ENCODE assay signal across 8 cellular contexts in genomic region chr7:1158203-1159126, GRCh38. TPM values are rescaled to one million over a fixed set of nuclear protein-coding genes. Genes with fewer than 3 reads are reported as not detected.
DNase-seq lines count a peak whose midpoint lies in the region; ATAC-seq and TF ChIP-seq lines count a peak whose summit lies in the region.

No MANE protein-coding gene starts in this region.

- CTCF ChIA-PET in SK-N-SH (lab: Yijun Ruan, JAX): interaction anchor here (0.6 to 6.6 kb wide), 7 partner anchors 15 to 165 kb away, joined by 3 to 54 read pairs (median 5); no protein-coding TSS in a partner anchor

- no peak for TF ChIP-seq CTCF in SK-N-SH (IDR thresholded peaks at IDR 0.05)

- ATAC-seq in SK-N-SH treated with all-trans-retinoic acid at 6 μM for 48 hours (no peak), esophagus mucosa (no peak), GM19455 (IDR thresholded peaks at IDR 0.05; ENCODE audit: unreplicated experiment) (no peak)
- no peak for ATAC-seq in activated T-helper 17 cell treated with anti-CD3 and anti-CD28 coated beads, Interleukin-2, amount 50 U/mL, for 72 hours (replicated peaks)

- no peaks in the 10 kb centered on the region; the same call in 1 of the 2 replicates for H4K20me1 ChIP-seq in SK-N-SH (ENCODE audit: insufficient read depth)

- H3K36me3 ChIP-seq in SK-N-SH (replicated peaks in 1 of 2; ENCODE audit: control insufficient read depth in 1 of 2, insufficient read depth in 2 of 2, low read length in 1 of 2): peaks cover 39 to 43% of the 10 kb centered on the region in 2 experiments

- H3K27ac ChIP-seq in SK-N-SH (ENCODE audit: low read depth in 2 of 2, low read length in 1 of 2) (no peak overlapping the region), substantia nigra (ENCODE audit: low read depth, low read length, poor library complexity, severe bottlenecking) (peak overlapping the region; percentile 7)

- peak overlapping the region; percentile 93 for H3K27ac Mint-ChIP-seq in activated T-helper 17 cell treated with anti-CD3 and anti-CD28 coated beads, Interleukin-2, amount 50 U/mL, for 72 hours
- H3K27ac Mint-ChIP-seq in immature natural killer cell: peak overlapping the region; percentile 46 to 93 (median 88)

- DNase-seq in SK-N-SH: no peak
- no peak for DNase-seq in immature natural killer cell
- DNase-seq in substantia nigra (lab: John Stamatoyannopoulos, UW): no peak
- no peak for DNase-seq in cerebellum (ENCODE audit: low spot score)

- TF ChIP-seq EP300 in SK-N-SH (IDR thresholded peaks at IDR 0.05; ENCODE audit: borderline replicate concordance in 1 of 2, low read depth in 1 of 2, low read length in 1 of 2): no peak

- WGBS in SK-N-SH (ENCODE audit: low lambda C conversion rate): 46% methylated on average over 25 of the region's 25 CpGs

- no peaks in the 10 kb centered on the region for H3K9me2 ChIP-seq in SK-N-SH

- H3K27me3 Mint-ChIP-seq in activated T-helper 17 cell treated with anti-CD3 and anti-CD28 coated beads, Interleukin-2, amount 50 U/mL, for 72 hours: no peaks in the 10 kb centered on the region
- peaks cover 2 to 12% (median 2%) of the 10 kb centered on the region in 3 donors for H3K27me3 Mint-ChIP-seq in immature natural killer cell (ENCODE audit: low read depth in 3 of 3)

- H3K79me2 ChIP-seq in SK-N-SH (ENCODE audit: insufficient read depth): peaks cover 70% of the 10 kb centered on the region

- no peaks in the 10 kb centered on the region for H3K27me3 ChIP-seq in SK-N-SH (ENCODE audit: insufficient read depth)

- H3K36me3 Mint-ChIP-seq in activated T-helper 17 cell treated with anti-CD3 and anti-CD28 coated beads, Interleukin-2, amount 50 U/mL, for 72 hours (ENCODE audit: low read depth): peaks cover 60% of the 10 kb centered on the region
- peaks cover 10 to 24% (median 13%) of the 10 kb centered on the region in 3 donors for H3K36me3 Mint-ChIP-seq in immature natural killer cell

- POLR2A ChIA-PET in SK-N-SH (lab: Yijun Ruan, JAX): no interaction called here

- H3K4me3 ChIP-seq in SK-N-SH (ENCODE audit: low read depth in 2 of 2, low read length in 1 of 2): peak overlapping the region; percentile 80 to 91

- H3K9ac ChIP-seq in SK-N-SH: peak overlapping the region; percentile 79

- H3K4me3 Mint-ChIP-seq in activated T-helper 17 cell treated with anti-CD3 and anti-CD28 coated beads, Interleukin-2, amount 50 U/mL, for 72 hours: peak overlapping the region; percentile 86
- peak overlapping the region; percentile 79 to 90 (median 86) for H3K4me3 Mint-ChIP-seq in immature natural killer cell

- TF ChIP-seq RAD21 in SK-N-SH (IDR thresholded peaks at IDR 0.05; ENCODE audit: low read length): no peak

- H3K4me1 Mint-ChIP-seq in activated T-helper 17 cell treated with anti-CD3 and anti-CD28 coated beads, Interleukin-2, amount 50 U/mL, for 72 hours: peaks cover 10% of the 10 kb centered on the region
- H3K4me1 Mint-ChIP-seq in immature natural killer cell: peaks cover 30% of the 10 kb centered on the region in 2 donors

- H3K9me3 Mint-ChIP-seq in activated T-helper 17 cell treated with anti-CD3 and anti-CD28 coated beads, Interleukin-2, amount 50 U/mL, for 72 hours: no peaks in the 10 kb centered on the region
- H3K9me3 Mint-ChIP-seq in immature natural killer cell: no peaks in the 10 kb centered on the region

- H3K4me1 ChIP-seq in SK-N-SH (ENCODE audit: control insufficient read depth in 1 of 2, insufficient read depth in 2 of 2, low read depth in 1 of 2, low read length in 1 of 2): peaks cover 14 to 16% of the 10 kb centered on the region in 2 experiments

- H3K9me3 ChIP-seq in SK-N-SH: no peaks in the 10 kb centered on the region

- H3F3A ChIP-seq in SK-N-SH (replicated peaks; ENCODE audit: insufficient read depth): no peaks in the 10 kb centered on the region

- H2AFZ ChIP-seq in SK-N-SH (ENCODE audit: low read depth): no peak overlapping the region

- peak overlapping the region; percentile 78 for H3K4me2 ChIP-seq in SK-N-SH

TF ChIP-seq in SK-N-SH, 30 proteins besides CTCF, POLR2A, EP300 and RAD21:
- TF ChIP-seq TEAD4 (IDR thresholded peaks at IDR 0.05; ENCODE audit: borderline replicate concordance, insufficient read depth): no peak
- no peak for TF ChIP-seq FOXJ3 (CRISPR knock-in tag; IDR thresholded peaks at IDR 0.05)
- TF ChIP-seq GABPA (IDR thresholded peaks at IDR 0.05; ENCODE audit: low read depth): no peak
- TF ChIP-seq ELF1 (IDR thresholded peaks at IDR 0.05): no peak
- no peak for TF ChIP-seq FOXM1 (IDR thresholded peaks at IDR 0.05; ENCODE audit: low read depth)
- TF ChIP-seq NRF1 (IDR thresholded peaks at IDR 0.05; ENCODE audit: low read depth, low read length): no peak
- TF ChIP-seq, protein P1, sequence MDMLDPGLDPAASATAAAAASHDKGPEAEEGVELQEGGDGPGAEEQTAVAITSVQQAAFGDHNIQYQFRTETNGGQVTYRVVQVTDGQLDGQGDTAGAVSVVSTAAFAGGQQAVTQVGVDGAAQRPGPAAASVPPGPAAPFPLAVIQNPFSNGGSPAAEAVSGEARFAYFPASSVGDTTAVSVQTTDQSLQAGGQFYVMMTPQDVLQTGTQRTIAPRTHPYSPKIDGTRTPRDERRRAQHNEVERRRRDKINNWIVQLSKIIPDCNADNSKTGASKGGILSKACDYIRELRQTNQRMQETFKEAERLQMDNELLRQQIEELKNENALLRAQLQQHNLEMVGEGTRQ (IDR thresholded peaks at IDR 0.05; ENCODE audit: borderline replicate concordance, low read depth, low read length): no peak
- no peak for TF ChIP-seq MEF2A (IDR thresholded peaks at IDR 0.05; ENCODE audit: borderline replicate concordance, low read depth)
- TF ChIP-seq CHD2 (IDR thresholded peaks at IDR 0.05; ENCODE audit: low read length, partially characterized antibody): no peak
- no peak for TF ChIP-seq FOSL2 (IDR thresholded peaks at IDR 0.05; ENCODE audit: borderline replicate concordance, low read depth)
- TF ChIP-seq SIN3A (IDR thresholded peaks at IDR 0.05; ENCODE audit: borderline replicate concordance, low read depth, low read length): no peak
- no peak for TF ChIP-seq MXI1 (IDR thresholded peaks at IDR 0.05; ENCODE audit: low read depth, low read length)

TF ChIP-seq in SK-N-SH treated with all-trans-retinoic acid at 6 μM for 48 hours, 23 proteins besides CTCF, POLR2A, EP300 and RAD21:
- no peak for TF ChIP-seq ESRRG (CRISPR knock-in tag; IDR thresholded peaks at IDR 0.05)
- TF ChIP-seq ZC3H10 (CRISPR knock-in tag; IDR thresholded peaks at IDR 0.05): no peak
- no peak for TF ChIP-seq PATZ1 (CRISPR knock-in tag; IDR thresholded peaks at IDR 0.05; ENCODE audit: borderline replicate concordance)
- no peak for TF ChIP-seq PPARA (CRISPR knock-in tag; IDR thresholded peaks at IDR 0.05; ENCODE audit: borderline replicate concordance)
- TF ChIP-seq CREB5 (CRISPR knock-in tag; IDR thresholded peaks at IDR 0.05; ENCODE audit: low read depth): no peak
- no peak for TF ChIP-seq ZNF70 (CRISPR knock-in tag; IDR thresholded peaks at IDR 0.05)
- no peak for TF ChIP-seq TCF4 (CRISPR knock-in tag; IDR thresholded peaks at IDR 0.05; ENCODE audit: borderline replicate concordance)

RNA-seq across cellular contexts. Expression of gene ZFAND2A, which starts 1.5 kb away (rescaled TPM):
- polyA plus RNA-seq in SK-N-SH (2012; rRNA removed) (38.9 and 48.5 TPM in 2 replicates), immature natural killer cell (100 to 1,000 TPM in 2 of 3 donors, 10 to 100 TPM in 1; 68.0 to 134 (median 114) TPM)
- 35.7 and 38.9 TPM in 2 replicates for polyA plus RNA-seq in SK-N-SH (2012; cell fraction: cytosol; rRNA removed)
- polyA plus RNA-seq in SK-N-SH (2012; cell fraction: nucleus; rRNA removed): 53.1 and 58.2 TPM in 2 replicates
- 10 to 100 TPM; 27.1 to 27.7 TPM for total RNA-seq in activated T-helper 17 cell treated with anti-CD3 and anti-CD28 coated beads, Interleukin-2, amount 50 U/mL, for 72 hours
- total RNA-seq in esophagus mucosa (13.5 TPM), cerebellum (13.7 TPM)
